Comparison of ENCODE assay signal across 8 cellular contexts in the genomic region with DNA sequence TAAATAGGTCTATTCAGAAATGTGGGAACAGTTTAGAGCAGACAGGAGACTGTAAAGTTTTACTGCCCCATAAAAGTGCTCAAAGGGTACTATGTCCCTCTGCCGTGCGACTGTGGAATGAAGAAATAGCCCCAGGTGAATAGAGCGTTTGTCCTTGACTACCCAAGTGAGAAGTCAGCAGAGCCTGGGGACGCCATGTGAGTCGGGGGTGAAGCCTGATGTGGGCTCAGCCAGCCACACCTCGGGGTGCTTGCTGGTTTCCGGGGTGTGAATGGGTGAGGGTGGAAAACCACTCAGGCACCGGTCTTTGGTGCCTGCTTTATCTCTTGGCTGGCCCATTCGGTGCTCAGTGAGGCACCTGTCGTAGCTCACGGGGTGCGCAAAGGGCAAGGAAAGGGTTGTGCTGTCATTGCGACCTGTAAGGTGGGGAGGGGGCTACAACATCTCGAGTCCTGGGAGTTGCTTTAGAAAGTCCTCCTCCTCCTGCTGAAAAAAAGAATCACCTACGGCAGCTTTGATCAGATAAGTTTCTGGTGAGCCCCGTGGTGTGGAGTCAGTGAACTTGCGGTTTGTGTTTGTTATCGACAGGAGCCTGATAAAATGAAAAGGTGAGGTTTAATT. TPM values are rescaled to one million over a fixed set of nuclear protein-coding genes. Genes with fewer than 3 reads are reported as not detected.
DNase-seq lines count a peak whose midpoint lies in the region; ATAC-seq and TF ChIP-seq lines count a peak whose summit lies in the region.

No MANE protein-coding gene starts in this region.

- H3K36me3 ChIP-seq in A673 (ENCODE audit: insufficient read depth, low read length, poor library complexity, severe bottlenecking) (no peaks in the 10 kb centered on the region), HCT116 (ENCODE audit: control insufficient read depth in 1 of 2, insufficient read depth in 2 of 2, low read length in 2 of 2) (no peaks in the 10 kb centered on the region)

- peak overlapping the region; percentile 97 for H3K4me2 ChIP-seq in HCT116 (ENCODE audit: low read length)

- DNase-seq in A673 (ENCODE audit: low spot score) (no peak), HCT116 (ENCODE audit: low read depth, low spot score) (no peak), fibroblast of villous mesenchyme (ENCODE audit: low read depth) (peak; percentile 44), NCI-H1930 (lab: John Stamatoyannopoulos, UW) (no peak), A172 (ENCODE audit: low spot score) (no peak), MCF 10A (ENCODE audit: unreplicated experiment) (no peak)
- peak; percentile 75 for DNase-seq in activated CD4-positive, alpha-beta T cell treated with anti-CD3 and anti-CD28 coated beads, Interleukin-2, amount 10 ng/mL, durations not matched to agents 24 days and 14 days
- peak; percentile 26 to 32 for DNase-seq in stimulated activated CD4-positive, alpha-beta T cell treated with anti-CD3 and anti-CD28 coated beads, Interleukin-2, amount 100 ng/mL, for 24 hours

- peaks cover 2% of the 10 kb centered on the region for H3K27me3 Mint-ChIP-seq in activated CD4-positive, alpha-beta T cell treated with anti-CD3 and anti-CD28 coated beads, Interleukin-2, amount 10 ng/mL, durations not matched to agents 24 days and 14 days
- no peaks in the 10 kb centered on the region for H3K27me3 Mint-ChIP-seq in MCF 10A (ENCODE audit: insufficient read depth, unreplicated experiment)

- H3K27ac Mint-ChIP-seq in activated CD4-positive, alpha-beta T cell treated with anti-CD3 and anti-CD28 coated beads, Interleukin-2, amount 10 ng/mL, durations not matched to agents 24 days and 14 days, result peak overlapping the region; percentile 45
- H3K27ac Mint-ChIP-seq in MCF 10A (ENCODE audit: low read depth, unreplicated experiment), result no peak overlapping the region

- H3K4me1 Mint-ChIP-seq in activated CD4-positive, alpha-beta T cell treated with anti-CD3 and anti-CD28 coated beads, Interleukin-2, amount 10 ng/mL, durations not matched to agents 24 days and 14 days, result peaks cover 18% of the 10 kb centered on the region
- H3K4me1 Mint-ChIP-seq in MCF 10A (ENCODE audit: insufficient read depth, unreplicated experiment), result no peaks in the 10 kb centered on the region

- CTCF ChIA-PET in A673 (lab: Charles Lee) (interaction anchor here (1.5 kb wide), 1 partner anchor 62 kb away, joined by 5 read pairs; no protein-coding TSS in a partner anchor), HCT116 (lab: Charles Lee) (interaction anchor here (1.3 to 3.0 kb wide), 4 partner anchors 28 to 369 kb away, joined by 3 to 15 read pairs (median 4); no protein-coding TSS in a partner anchor), MCF 10A (lab: Yijun Ruan, JAX) (interaction anchor here (0.5 kb wide), 1 partner anchor 251 kb away, joined by 7 read pairs; no protein-coding TSS in a partner anchor)

- intact Hi-C loops in A673 (cut with micrococcal nuclease; ENCODE audit: unreplicated experiment), result no loop called here
- intact Hi-C loops in HCT116 (cut with micrococcal nuclease), result loop anchor here (2.0 kb wide), 2 partner anchors 52 to 62 kb away; no protein-coding TSS in a partner anchor
- intact Hi-C loops in activated CD4-positive, alpha-beta T cell treated with anti-CD3 and anti-CD28 coated beads, Interleukin-2, amount 10 ng/mL, durations not matched to agents 24 days and 14 days (cut with micrococcal nuclease), result loop anchor here (5.0 kb wide), 1 partner anchor 48 kb away; no protein-coding TSS in a partner anchor
- intact Hi-C loops in MCF 10A (cut with micrococcal nuclease), result no loop called here

- H3K27me3 ChIP-seq in A673 (replicated peaks; ENCODE audit: insufficient read depth, low read depth, low read length, poor library complexity) (no peaks in the 10 kb centered on the region), HCT116 (ENCODE audit: insufficient read depth, low read length) (no peaks in the 10 kb centered on the region)

- BruUV-seq in A673 (replicated peaks; lab: Mats Ljungman, UMichigan) (no TSS peak), HCT116 (replicated peaks; lab: Mats Ljungman, UMichigan) (TSS peak; percentile 98), MCF 10A (replicated peaks; lab: Mats Ljungman, UMichigan) (no TSS peak)

- no peak for TF ChIP-seq POLR2A in HCT116 (IDR thresholded peaks at IDR 0.05; ENCODE audit: borderline replicate concordance, extremely low read depth, insufficient read depth, insufficient read length)

- no peaks in the 10 kb centered on the region for H3K9me3 Mint-ChIP-seq in activated CD4-positive, alpha-beta T cell treated with anti-CD3 and anti-CD28 coated beads, Interleukin-2, amount 10 ng/mL, durations not matched to agents 24 days and 14 days
- H3K9me3 Mint-ChIP-seq in MCF 10A (ENCODE audit: unreplicated experiment), result no peaks in the 10 kb centered on the region

- TF ChIP-seq CTCF in A673 (conservative IDR thresholded peaks at IDR 0.05; ENCODE audit: low read depth, low read length), result no peak
- TF ChIP-seq CTCF in HCT116 (IDR thresholded peaks at IDR 0.05 in 2 of 3, conservative IDR thresholded peaks at IDR 0.05 in 1 of 3; ENCODE audit: borderline replicate concordance in 1 of 3, insufficient read depth in 1 of 3, low read depth in 2 of 3, low read length in 2 of 3), result 0 out of 6 replicates have a peak, but pooled peaks of 1 of the 3 experiments have one; percentile 12
- no peak for TF ChIP-seq CTCF in fibroblast of villous mesenchyme (IDR thresholded peaks at IDR 0.05; ENCODE audit: insufficient read depth, low read depth, low read length)
- TF ChIP-seq CTCF in MCF 10A (IDR thresholded peaks at IDR 0.05; ENCODE audit: unreplicated experiment), result no peak

- H3K4me3 ChIP-seq in A673 (ENCODE audit: low read depth, low read length, poor library complexity, severe bottlenecking) (peak overlapping the region; percentile 45), HCT116 (replicated peaks in 1 of 2; ENCODE audit: low read depth in 1 of 2, low read length in 2 of 2) (peak overlapping the region; percentile 64 to 69), fibroblast of villous mesenchyme (ENCODE audit: low read depth, low read length) (peak overlapping the region; percentile 29)

- peak overlapping the region; percentile 54 for H3K27ac ChIP-seq in A673 (ENCODE audit: low read depth, low read length, poor library complexity, severe bottlenecking)
- H3K27ac ChIP-seq in HCT116 (ENCODE audit: low read depth, low read length), result peak overlapping the region; percentile 86

- H3K9me3 ChIP-seq in A673 (ENCODE audit: low read depth, low read length, poor library complexity, severe bottlenecking) (no peaks in the 10 kb centered on the region), HCT116 (ENCODE audit: control insufficient read depth in 1 of 2, insufficient read depth in 1 of 2, low read depth in 1 of 2, low read length in 2 of 2) (no peaks in the 10 kb centered on the region)

- no peak for TF ChIP-seq RAD21 in HCT116 (IDR thresholded peaks at IDR 0.05; ENCODE audit: low read depth)

- H2AFZ ChIP-seq in HCT116 (ENCODE audit: low read depth, low read length, poor library complexity, severe bottlenecking), result peak overlapping the region; percentile 75

- peak; percentile 62 for ATAC-seq in HCT116

- no peaks in the 10 kb centered on the region for H3K9me2 ChIP-seq in HCT116 (ENCODE audit: insufficient read depth)

- H3K4me3 Mint-ChIP-seq in activated CD4-positive, alpha-beta T cell treated with anti-CD3 and anti-CD28 coated beads, Interleukin-2, amount 10 ng/mL, durations not matched to agents 24 days and 14 days, result peak overlapping the region; percentile 52
- no peak overlapping the region for H3K4me3 Mint-ChIP-seq in MCF 10A (ENCODE audit: unreplicated experiment)

- H3K9ac ChIP-seq in HCT116 (ENCODE audit: low read length), result peak overlapping the region; percentile 72

- H3K36me3 Mint-ChIP-seq in activated CD4-positive, alpha-beta T cell treated with anti-CD3 and anti-CD28 coated beads, Interleukin-2, amount 10 ng/mL, durations not matched to agents 24 days and 14 days (ENCODE audit: low read depth), result no peaks in the 10 kb centered on the region
- no peaks in the 10 kb centered on the region for H3K36me3 Mint-ChIP-seq in MCF 10A (ENCODE audit: insufficient read depth, unreplicated experiment)

- H3K79me2 ChIP-seq in HCT116 (ENCODE audit: insufficient read depth, low read length), result no peaks in the 10 kb centered on the region

- peaks cover 23% of the 10 kb centered on the region for H3K4me1 ChIP-seq in A673 (ENCODE audit: insufficient read depth, low read length, poor library complexity, severe bottlenecking)
- peaks cover 21 to 49% of the 10 kb centered on the region in 2 experiments for H3K4me1 ChIP-seq in HCT116 (ENCODE audit: control insufficient read depth in 1 of 2, insufficient read depth in 2 of 2, low read length in 2 of 2)

- POLR2A ChIA-PET in A673 (lab: Charles Lee; ENCODE audit: low non-redundant PET) (interaction anchor here (1.2 kb wide), 1 partner anchor 23 kb away, joined by 3 read pairs; no protein-coding TSS in a partner anchor), HCT116 (lab: Charles Lee) (interaction anchor here (1.0 to 1.9 kb wide), 6 partner anchors 16 to 137 kb away, joined by 3 to 8 read pairs (median 4); no protein-coding TSS in a partner anchor), MCF 10A (lab: Yijun Ruan, JAX) (interaction anchor here (0.6 to 1.6 kb wide), 2 partner anchors 11 to 77 kb away, joined by 3 to 4 read pairs; no protein-coding TSS in a partner anchor)

- RAD21 ChIA-PET in HCT116 (lab: Charles Lee; ENCODE audit: low non-redundant PET in 1 of 2, low total read pairs in 2 of 2, uncharacterized antibody in 2 of 2, unreplicated experiment in 2 of 2), result interaction anchor here in 1 of 2 experiments (0.7 kb wide), 1 partner anchor 8 kb away, joined by 3 read pairs; no protein-coding TSS in a partner anchor

- H4K20me1 ChIP-seq in HCT116 (ENCODE audit: insufficient read depth), result no peaks in the 10 kb centered on the region

TF ChIP-seq in HCT116, 20 proteins besides CTCF, POLR2A, EP300 and RAD21:
- TF ChIP-seq SP1 (IDR thresholded peaks at IDR 0.05; ENCODE audit: low read depth) (no peak), TCF7L2 (IDR thresholded peaks at IDR 0.05; ENCODE audit: borderline replicate concordance, extremely low read depth, insufficient read depth, insufficient read length) (peak; percentile 69)

RNA-seq across cellular contexts. Expression of a gene that starts 0.9 kb away (rescaled TPM):
- total RNA-seq in A673 (2021), result 93.2 and 107 TPM in 2 replicates
- 41.4 TPM for total RNA-seq in HCT116 (2021; ENCODE audit: unreplicated experiment)
- 18.1 and 23.8 TPM in 2 replicates for polyA plus RNA-seq in HCT116 (2012)
- total RNA-seq in activated CD4-positive, alpha-beta T cell treated with anti-CD3 and anti-CD28 coated beads, Interleukin-2, amount 10 ng/mL, durations not matched to agents 24 days and 14 days, result 0.21 TPM in 1 of 2 replicates, not detected in the other
- 35.1 and 38.0 TPM in 2 replicates for total RNA-seq in fibroblast of villous mesenchyme
- 23.7 and 46.6 TPM in 2 replicates for total RNA-seq in A172 (2014; rRNA removed; shearing (Covaris generic))
- total RNA-seq in MCF 10A (2022), result 33.0 and 37.2 TPM in 2 replicates

Comparison
In these comparisons a context has a peak if more than half of its experiments do, and no peak if none do; other contexts are left out.
1. DNase-seq: peak in activated CD4-positive, alpha-beta T cell treated with anti-CD3 and anti-CD28 coated beads, Interleukin-2, amount 10 ng/mL, durations not matched to agents 24 days and 14 days (single experiment), fibroblast of villous mesenchyme (single experiment) and stimulated activated CD4-positive, alpha-beta T cell treated with anti-CD3 and anti-CD28 coated beads, Interleukin-2, amount 100 ng/mL, for 24 hours (2 of 2); none in A673 (single experiment), HCT116 (single experiment), NCI-H1930 (0 of 2), A172 (single experiment) and MCF 10A (single experiment).
2. RNA of a gene that starts 0.9 kb away (total RNA-seq): 93.2 to 107 TPM in A673, 23.7 to 46.6 TPM in A172, 41.4 TPM in HCT116 (single experiment), 35.1 to 38.0 TPM in fibroblast of villous mesenchyme and 33.0 to 37.2 TPM in MCF 10A; 0.21 TPM in activated CD4-positive, alpha-beta T cell treated with anti-CD3 and anti-CD28 coated beads, Interleukin-2, amount 10 ng/mL, durations not matched to agents 24 days and 14 days; every median in the first group is over 10 times any median in the second.
3. intact Hi-C loops: an anchor here in HCT116 (2.0 kb wide) and activated CD4-positive, alpha-beta T cell treated with anti-CD3 and anti-CD28 coated beads, Interleukin-2, amount 10 ng/mL, durations not matched to agents 24 days and 14 days (5.0 kb wide); none called in A673 and MCF 10A.
4. Peak in every context shown above with its lines, with median percentiles within 50 percentile points of each other: H3K4me3 ChIP-seq.